Comparison of ENCODE assay signal across 17 cellular contexts in the genomic region with DNA sequence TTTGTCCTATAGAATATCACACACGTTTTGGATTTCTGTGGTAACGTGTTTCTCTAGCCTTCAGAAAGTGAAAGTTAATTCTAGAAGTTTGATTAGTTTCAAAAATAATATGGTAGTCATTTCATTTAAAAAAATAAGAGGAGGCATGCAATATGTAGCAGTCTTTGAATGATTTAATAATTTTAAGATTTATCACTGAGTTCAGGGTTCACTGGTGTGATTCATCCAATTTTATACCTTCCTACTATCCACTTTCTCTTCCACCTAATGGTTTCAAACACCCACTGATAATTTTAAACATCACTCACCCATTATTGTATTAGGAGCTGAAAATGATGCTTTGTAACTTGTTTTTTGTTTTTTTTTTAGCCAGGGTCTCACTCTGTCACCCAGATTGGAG. TPM values are rescaled to one million over a fixed set of nuclear protein-coding genes. Genes with fewer than 3 reads are reported as not detected.
DNase-seq lines count a peak whose midpoint lies in the region; ATAC-seq and TF ChIP-seq lines count a peak whose summit lies in the region.
"Had no signal": no experiment of that assay in that cellular context is flagged by ENCODE, and none has a peak within 500 bp of the region (broad histone marks: within the 10 kb centered on the region; RNA-seq: fewer than 3 reads in every experiment).

No MANE protein-coding gene starts in this region.

- no peak overlapping the region for H3K27ac Mint-ChIP-seq in HFFc6
- H3K27ac Mint-ChIP-seq: B cell; CD8-positive, alpha-beta T cell had no signal

- peak overlapping the region; percentile 47 for H3K4me3 Mint-ChIP-seq in HFFc6
- H3K4me3 Mint-ChIP-seq: B cell; CD8-positive, alpha-beta T cell had no signal

- DNase-seq in activated CD4-positive, CD25-positive, alpha-beta regulatory T cell (lab: John Stamatoyannopoulos, UW) = no peak
- DNase-seq in HFFc6 (no peak), osteoblast (ENCODE audit: insufficient read length, low spot score, missing footprints) (no peak), medulla oblongata (ENCODE audit: extremely low spot score) (no peak)
- no peak for DNase-seq in central memory CD4-positive, alpha-beta T cell
- DNase-seq: 8988T; Calu3; CD8-positive, alpha-beta T cell; DMS79 treated with DMSO at 0.1 percent for 48 hours; GF-D8; GM23248 had no signal

- H3K4me1 Mint-ChIP-seq in HFFc6 (ENCODE audit: low read depth) = peaks cover 21% of the 10 kb centered on the region
- H3K4me1 Mint-ChIP-seq: B cell had no signal

- H2AFZ ChIP-seq in osteoblast (ENCODE audit: low read length) = no peak overlapping the region
- H2AFZ ChIP-seq: GM23248 had no signal

- no peaks in the 10 kb centered on the region for H3K9me3 ChIP-seq in osteoblast (ENCODE audit: low read depth, low read length)
- H3K9me3 ChIP-seq: HAP-1 had no signal

- no peaks in the 10 kb centered on the region for H4K20me1 ChIP-seq in osteoblast (ENCODE audit: insufficient read depth, low read length)
- H4K20me1 ChIP-seq: BLaER1 treated with 17β-estradiol and CSF1 and Interleukin-3, amounts not matched to agents 10 nM and 100 nM had no signal

- H3K79me2 ChIP-seq in osteoblast (ENCODE audit: insufficient read depth, low read length) = no peaks in the 10 kb centered on the region

- H3K36me3 Mint-ChIP-seq in HFFc6 (ENCODE audit: low read depth) = peaks cover 30% of the 10 kb centered on the region

- H3K27ac ChIP-seq in osteoblast (ENCODE audit: low read depth, low read length) = peak overlapping the region; percentile 23
- H3K27ac ChIP-seq: BLaER1 treated with 17β-estradiol and CSF1 and Interleukin-3, amounts not matched to agents 10 nM and 100 nM; GM23248; HL-60 had no signal

- peak overlapping the region; percentile 39 for H3K4me3 ChIP-seq in osteoblast (ENCODE audit: insufficient read depth, low read length)
- H3K4me3 ChIP-seq: BLaER1 treated with 17β-estradiol and CSF1 and Interleukin-3, amounts not matched to agents 10 nM and 100 nM; GM23248; HAP-1 had no signal

- no peaks in the 10 kb centered on the region for H3K27me3 Mint-ChIP-seq in HFFc6 (ENCODE audit: insufficient read depth)
- H3K27me3 Mint-ChIP-seq: B cell had no signal

- TF ChIP-seq CTCF in HFFc6 (IDR thresholded peaks at IDR 0.05) = no peak
- no peak for TF ChIP-seq CTCF in osteoblast (IDR thresholded peaks at IDR 0.05; ENCODE audit: extremely low read depth, low read depth, low read length)

- H3K4me2 ChIP-seq in osteoblast (ENCODE audit: insufficient read depth, low read length) = peak overlapping the region; percentile 64
- H3K4me2 ChIP-seq: BLaER1 treated with 17β-estradiol and CSF1 and Interleukin-3, amounts not matched to agents 10 nM and 100 nM had no signal

- H3K9me3 Mint-ChIP-seq in HFFc6 = peaks cover 19% of the 10 kb centered on the region

- no peaks in the 10 kb centered on the region for H3K36me3 ChIP-seq in osteoblast (ENCODE audit: insufficient read depth, low read length)
- H3K36me3 ChIP-seq: HAP-1 had no signal

- no peaks in the 10 kb centered on the region for H3K27me3 ChIP-seq in osteoblast (ENCODE audit: insufficient read depth, low read length)
- H3K27me3 ChIP-seq: BLaER1 treated with 17β-estradiol and CSF1 and Interleukin-3, amounts not matched to agents 10 nM and 100 nM had no signal

- H3K4me1 ChIP-seq in osteoblast (ENCODE audit: insufficient read depth, low read length) = peaks cover 12% of the 10 kb centered on the region
- H3K4me1 ChIP-seq: BLaER1 treated with 17β-estradiol and CSF1 and Interleukin-3, amounts not matched to agents 10 nM and 100 nM; HAP-1 had no signal

- peak; percentile 58 to 60 for ATAC-seq in activated CD4-positive, CD25-positive, alpha-beta regulatory T cell treated with anti-CD3 and anti-CD28 coated beads, Interleukin-2, amount 50 U/mL, for 24 hours
- ATAC-seq in HG03565 (IDR thresholded peaks at IDR 0.05; ENCODE audit: unreplicated experiment) = no peak
- ATAC-seq: CD8-positive, alpha-beta T cell had no signal

RNA-seq across cellular contexts. Expression of gene CMC2, which starts 42.3 kb away (rescaled TPM):
- 10 to 100 TPM; 64.7 to 82.7 (median 74.8) TPM for total RNA-seq in HFFc6 (2021; fragmentation: NEBNext Ultra II Directional; extraction: Animal tissue kit (Norgen Biotek cat#: 25700))
- total RNA-seq in osteoblast = 13.6 and 18.5 TPM in 2 replicates

RNA-seq across cellular contexts. Expression of gene CENPN, which starts 42.7 kb away (rescaled TPM):
- 10 to 100 TPM; 32.3 to 52.3 (median 50.8) TPM for total RNA-seq in HFFc6 (2021; fragmentation: NEBNext Ultra II Directional; extraction: Animal tissue kit (Norgen Biotek cat#: 25700))
- total RNA-seq in osteoblast = 19.9 and 20.6 TPM in 2 replicates
